ENCODE assay signal across 11 cellular contexts in genomic region chr12:6192604-6193380, GRCh38.
"Had no signal": no experiment of that assay in that cellular context is flagged by ENCODE, and none has a peak within 500 bp of the region (broad histone marks: within the 10 kb centered on the region; RNA-seq: fewer than 3 reads in every experiment).

No MANE protein-coding gene starts in this region.

- H3K9me3 ChIP-seq: gastroesophageal sphincter, suprapubic skin had no signal

- H3K36me3 Mint-ChIP-seq: activated CD4-positive, alpha-beta memory T cell treated with anti-CD3 and anti-CD28 coated beads for 36 hours had no signal

- DNase-seq: activated CD4-positive, alpha-beta memory T cell treated with anti-CD3 and anti-CD28 coated beads for 36 hours; activated CD4-positive, CD25-positive, alpha-beta regulatory T cell treated with anti-CD3 and anti-CD28 coated beads, Interleukin-2, amount 50 U/mL, for 72 hours; activated T-cell treated with anti-CD3 and anti-CD28 coated beads, Interleukin-2, amount 50 U/mL, for 48 hours; stimulated activated CD4-positive, alpha-beta T cell treated with anti-CD3 and anti-CD28 coated beads, Interleukin-4, amount 100 ng/mL, for 1 hour; stimulated activated CD8-positive, alpha-beta memory T cell treated with anti-CD3 and anti-CD28 coated beads, Interleukin-4, amount 100 ng/mL, for 48 hours; stimulated activated naive CD8-positive, alpha-beta T cell treated with anti-CD3 and anti-CD28 coated beads, Interleukin-15, Interleukin-2, amounts not matched to agents 100 U/mL and 50 U/mL, for 24 hours had no signal

- H3K27ac Mint-ChIP-seq: activated CD4-positive, alpha-beta memory T cell treated with anti-CD3 and anti-CD28 coated beads for 36 hours had no signal

- H3K36me3 ChIP-seq: cardiac muscle cell, gastroesophageal sphincter, suprapubic skin had no signal

- H3K4me3 ChIP-seq: cardiac muscle cell, gastroesophageal sphincter, hepatocyte, suprapubic skin had no signal

- H3K4me3 Mint-ChIP-seq: activated CD4-positive, alpha-beta memory T cell treated with anti-CD3 and anti-CD28 coated beads for 36 hours; nephron had no signal

- H3K9me3 Mint-ChIP-seq: activated CD4-positive, alpha-beta memory T cell treated with anti-CD3 and anti-CD28 coated beads for 36 hours; nephron had no signal

- ATAC-seq: gastroesophageal sphincter; stimulated activated naive CD8-positive, alpha-beta T cell treated with anti-CD3 and anti-CD28 coated beads, Interleukin-15, Interleukin-2, amounts not matched to agents 100 U/mL and 50 U/mL, for 24 hours had no signal

- H3K27me3 ChIP-seq: cardiac muscle cell, gastroesophageal sphincter, hepatocyte, suprapubic skin had no signal

- H3K27ac ChIP-seq: cardiac muscle cell, gastroesophageal sphincter, hepatocyte, suprapubic skin had no signal
